9 cellular contexts compared by ENCODE assay signal in genomic region chr4:1453731-1454130, GRCh38. TPM values are rescaled to one million over a fixed set of nuclear protein-coding genes. Genes with fewer than 3 reads are reported as not detected.
"Had no signal": no experiment of that assay in that cellular context is flagged by ENCODE, and none has a peak within 500 bp of the region (broad histone marks: within the 10 kb centered on the region; RNA-seq: fewer than 3 reads in every experiment).

No MANE protein-coding gene starts in this region.

- H3K4me2 ChIP-seq: GM23338 had no signal

- H3K36me3 ChIP-seq: HAP-1 had no signal

- H2AFZ ChIP-seq: GM23338 had no signal

- H3K4me1 ChIP-seq: HAP-1 had no signal

- H3K27ac ChIP-seq: HL-60 had no signal

- ATAC-seq: GM23338, HCT116 had no signal

- H3K4me3 Mint-ChIP-seq: GM23338, IgD-negative memory B cell had no signal

- DNase-seq: H7, KG1 had no signal

- H3K9me3 ChIP-seq: HAP-1 had no signal

- H3K4me3 ChIP-seq: GM23338, HAP-1 had no signal

- H3K4me1 Mint-ChIP-seq: IgD-negative memory B cell had no signal

- H3K27ac Mint-ChIP-seq: GM23338, IgD-negative memory B cell had no signal

RNA-seq across cellular contexts. Expression of gene NKX1-1, which starts 47.5 kb away (rescaled TPM):
- total RNA-seq: GM23338, H4, H7, HT1080 had no signal
- polyA plus RNA-seq: GM23338, IgD-negative memory B cell had no signal
